Comparison of ENCODE assay signal across 8 cellular contexts in the genomic region with DNA sequence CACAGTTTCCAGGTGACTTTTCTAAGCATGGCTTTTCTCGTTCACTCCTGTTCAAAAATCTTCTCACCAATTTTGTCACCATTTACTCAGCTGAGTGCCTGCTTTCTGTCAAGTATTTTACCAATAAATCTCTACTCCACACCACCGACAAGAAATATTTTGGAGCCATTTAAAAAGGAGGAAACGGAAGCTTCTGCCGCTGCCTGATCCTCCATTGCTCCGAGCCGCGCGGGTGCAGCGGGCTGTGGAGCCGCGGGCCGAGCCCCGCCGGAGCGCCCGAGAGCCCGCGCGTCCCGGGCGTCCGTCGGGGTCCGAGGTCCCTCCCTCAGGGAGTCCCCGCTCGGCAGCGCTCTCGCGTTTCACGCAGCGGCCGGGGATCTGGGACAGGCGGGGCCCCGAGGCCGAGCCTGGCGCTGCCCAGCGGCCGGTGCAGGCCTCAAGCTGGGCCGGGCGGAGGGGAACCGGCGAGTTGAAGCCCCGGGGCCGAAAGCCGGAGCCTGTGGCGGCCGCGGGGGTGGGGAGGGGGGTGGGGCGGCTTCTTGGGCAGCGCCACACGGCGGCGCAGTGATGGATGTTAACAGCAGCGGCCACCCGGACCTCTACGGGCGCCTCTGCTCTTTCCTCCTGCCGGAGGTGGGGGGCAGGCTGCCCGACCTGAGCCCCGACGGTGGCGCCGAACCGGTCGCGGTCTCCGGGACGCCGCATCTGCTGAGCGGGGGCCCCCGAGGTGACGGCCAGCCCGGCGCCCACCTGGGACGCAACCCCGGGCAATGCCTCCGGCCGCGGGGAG. TPM values are rescaled to one million over a fixed set of nuclear protein-coding genes. Genes with fewer than 3 reads are reported as not detected.
DNase-seq lines count a peak whose midpoint lies in the region; ATAC-seq, FAIRE-seq and TF ChIP-seq lines count a peak whose summit lies in the region.

No MANE protein-coding gene starts in this region.

- dilution Hi-C loops in endothelial cell of umbilical vein (cut with MboI; ENCODE audit: extremely low pct_ligation_motif_present, low sequenced_read_pairs): no loop called here

- H3K27ac ChIP-seq in BLaER1 treated with 17β-estradiol and CSF1 and Interleukin-3, amounts not matched to agents 10 nM and 100 nM: peak overlapping the region; percentile 73 to 94 (median 83)
- H3K27ac ChIP-seq in endothelial cell of umbilical vein (ENCODE audit: insufficient read depth, low read depth, low read length): peak overlapping the region; percentile 71

- peaks cover 27% of the 10 kb centered on the region for H3K4me1 Mint-ChIP-seq in memory B cell

- no peaks in the 10 kb centered on the region for H3K36me3 Mint-ChIP-seq in memory B cell

- H3K4me2 ChIP-seq in BLaER1 treated with 17β-estradiol and CSF1 and Interleukin-3, amounts not matched to agents 10 nM and 100 nM: peak overlapping the region; percentile 90 to 100 (median 98)
- H3K4me2 ChIP-seq in endothelial cell of umbilical vein (ENCODE audit: insufficient read depth, low read length): peak overlapping the region; percentile 73

- peak overlapping the region; percentile 61 to 82 (median 76) for H3K4me3 ChIP-seq in BLaER1 treated with 17β-estradiol and CSF1 and Interleukin-3, amounts not matched to agents 10 nM and 100 nM
- H3K4me3 ChIP-seq in endothelial cell of umbilical vein (replicated peaks in 1 of 3; ENCODE audit: insufficient read depth in 1 of 3, low read depth in 1 of 3, low read length in 3 of 3): peak overlapping the region; percentile 53 to 60 (median 55)

- peak overlapping the region; percentile 86 for H2AFZ ChIP-seq in endothelial cell of umbilical vein (ENCODE audit: low read depth, low read length)

- peak; percentile 31 for ATAC-seq in GM21390 (IDR thresholded peaks at IDR 0.05; ENCODE audit: unreplicated experiment)
- peak; percentile 21 for ATAC-seq in memory B cell (ENCODE audit: low read depth)
- no peak for ATAC-seq in HG02870 (IDR thresholded peaks at IDR 0.05; ENCODE audit: unreplicated experiment)

- no peaks in the 10 kb centered on the region for H3K9me3 Mint-ChIP-seq in memory B cell

- no peaks in the 10 kb centered on the region for H3K9me1 ChIP-seq in endothelial cell of umbilical vein (replicated peaks; ENCODE audit: control insufficient read depth, extremely low read depth, insufficient read depth, low read length)

- H3K79me2 ChIP-seq in endothelial cell of umbilical vein (ENCODE audit: control insufficient read depth, insufficient read depth, low read length): peaks cover 7% of the 10 kb centered on the region

- H3K27ac Mint-ChIP-seq in memory B cell: peak overlapping the region; percentile 87

- no TSS peak for BruUV-seq in endothelial cell of umbilical vein (replicated peaks; lab: Mats Ljungman, UMichigan)

- no peaks in the 10 kb centered on the region for H3K36me3 ChIP-seq in BLaER1 treated with 17β-estradiol and CSF1 and Interleukin-3, amounts not matched to agents 10 nM and 100 nM
- H3K36me3 ChIP-seq in endothelial cell of umbilical vein (ENCODE audit: control insufficient read depth in 2 of 2, extremely low read depth in 1 of 2, insufficient read depth in 2 of 2, low read length in 2 of 2): no peaks in the 10 kb centered on the region

- H3K27me3 ChIP-seq in BLaER1 treated with 17β-estradiol and CSF1 and Interleukin-3, amounts not matched to agents 10 nM and 100 nM: peaks cover 10 to 34% (median 28%) of the 10 kb centered on the region in 11 experiments; a peak in 19 of 22 replicates
- no peaks in the 10 kb centered on the region for H3K27me3 ChIP-seq in endothelial cell of umbilical vein (ENCODE audit: control insufficient read depth in 2 of 2, insufficient read depth in 2 of 2, low read length in 2 of 2)

- peaks cover 21 to 65% (median 39%) of the 10 kb centered on the region in 10 experiments for H3K4me1 ChIP-seq in BLaER1 treated with 17β-estradiol and CSF1 and Interleukin-3, amounts not matched to agents 10 nM and 100 nM
- peaks cover 22% of the 10 kb centered on the region for H3K4me1 ChIP-seq in endothelial cell of umbilical vein (ENCODE audit: control insufficient read depth, extremely low read depth, insufficient read depth, low read length)

- H4K20me1 ChIP-seq in BLaER1 treated with 17β-estradiol and CSF1 and Interleukin-3, amounts not matched to agents 10 nM and 100 nM: peaks cover 0 to 11% (median 0%) of the 10 kb centered on the region in 11 experiments; a peak in 1 of 22 replicates
- no peaks in the 10 kb centered on the region for H4K20me1 ChIP-seq in endothelial cell of umbilical vein (replicated peaks; ENCODE audit: control insufficient read depth, extremely low read depth, insufficient read depth, low read length)

- peaks cover 1% of the 10 kb centered on the region for H3K27me3 Mint-ChIP-seq in memory B cell

- DNase-seq in NCI-H226: peak; percentile 33
- DNase-seq in activated CD8-positive, alpha-beta memory T cell treated with anti-CD3 and anti-CD28 coated beads, Interleukin-2, amount 50 U/mL, for 4 hours: peak; percentile 35
- peak; percentile 61 for DNase-seq in endothelial cell of umbilical vein (ENCODE audit: low read depth, low spot score)
- peak; percentile 27 to 57 for DNase-seq in memory B cell (ENCODE audit: low spot score in 2 of 2)
- DNase-seq in stimulated activated naive CD4-positive, alpha-beta T cell treated with Interleukin-2 at 50 U/mL for 16 hours (lab: John Stamatoyannopoulos, UW): peak; percentile 43

- intact Hi-C loops in endothelial cell of umbilical vein (cut with micrococcal nuclease): loop anchor here (1.0 to 2.0 kb wide), 8 partner anchors 43 to 233 kb away; partner anchors contain the start of genes EMP1 and FAM234B

- POLR2A ChIA-PET in endothelial cell of umbilical vein (lab: Charles Lee): no interaction called here

- H3K9ac ChIP-seq in BLaER1 treated with 17β-estradiol and CSF1 and Interleukin-3, amounts not matched to agents 10 nM and 100 nM: peak overlapping the region; percentile 80 to 94 (median 87)
- H3K9ac ChIP-seq in endothelial cell of umbilical vein (replicated peaks; ENCODE audit: extremely low read depth, insufficient read depth, low read length): peak overlapping the region; percentile 71

- TF ChIP-seq CTCF in endothelial cell of umbilical vein (IDR thresholded peaks at IDR 0.05; ENCODE audit: extremely low read depth in 1 of 2, insufficient read depth in 1 of 2, low read depth in 1 of 2, low read length in 2 of 2): peak in 1 of 2 donors; percentile 68

- TF ChIP-seq POLR2A in endothelial cell of umbilical vein (IDR thresholded peaks at IDR 0.05; ENCODE audit: low read depth, low read length): no peak

- FAIRE-seq in endothelial cell of umbilical vein (lab: Jason Lieb, UNC): peak; percentile 4

- peak overlapping the region; percentile 88 for H3K4me3 Mint-ChIP-seq in memory B cell

- no peaks in the 10 kb centered on the region for H3K9me3 ChIP-seq in BLaER1 treated with 17β-estradiol and CSF1 and Interleukin-3, amounts not matched to agents 10 nM and 100 nM (replicated peaks in 1 of 11)
- no peaks in the 10 kb centered on the region for H3K9me3 ChIP-seq in endothelial cell of umbilical vein (replicated peaks; ENCODE audit: control insufficient read depth, insufficient read depth, low read length)

- CTCF ChIA-PET in endothelial cell of umbilical vein (lab: Charles Lee): interaction anchor here (0.9 to 1.8 kb wide), 4 partner anchors 15 to 210 kb away, joined by 3 to 13 read pairs (median 4); no protein-coding TSS in a partner anchor

TF ChIP-seq in endothelial cell of umbilical vein, 7 proteins besides CTCF, POLR2A, EP300 and RAD21 (continues in another document):
- TF ChIP-seq MYC (IDR thresholded peaks at IDR 0.05; ENCODE audit: low read depth, low read length) (no peak), POLR2AphosphoS5 (IDR thresholded peaks at IDR 0.05; ENCODE audit: insufficient read depth, low read depth, low read length) (no peak), GATA2 (IDR thresholded peaks at IDR 0.05; ENCODE audit: insufficient read depth, insufficient read length, low read depth, low read length) (no peak), JUN (IDR thresholded peaks at IDR 0.05; ENCODE audit: borderline replicate concordance, insufficient read depth, insufficient read length, low read depth) (no peak), FOS (IDR thresholded peaks at IDR 0.05; ENCODE audit: borderline replicate concordance, insufficient read depth, low read length) (no peak), EZH2 (IDR thresholded peaks at IDR 0.05; ENCODE audit: borderline replicate concordance, low read depth, low read length, severe bottlenecking) (no peak)

RNA-seq across cellular contexts. Expression of gene HEBP1, which starts 1.1 kb away (rescaled TPM):
- total RNA-seq in endothelial cell of umbilical vein: 44.8 and 59.5 TPM in 2 replicates
- polyA plus RNA-seq in endothelial cell of umbilical vein: 16.9 and 23.1 TPM in 2 replicates
- 33.7 and 38.1 TPM in 2 replicates for polyA plus RNA-seq in endothelial cell of umbilical vein (2011; cell fraction: cytosol; rRNA removed)
- polyA plus RNA-seq in endothelial cell of umbilical vein (2011; cell fraction: nucleus; rRNA removed): 14.0 and 16.4 TPM in 2 replicates
- 41.3 and 50.1 TPM in 2 replicates for polyA plus RNA-seq in endothelial cell of umbilical vein (2012)
- 17.8 and 24.4 TPM in 2 replicates for polyA minus RNA-seq in endothelial cell of umbilical vein
- 20.8 TPM for polyA minus RNA-seq in endothelial cell of umbilical vein (2011; cell fraction: cytosol; rRNA and poly(A)+ RNA removed)
- polyA minus RNA-seq in endothelial cell of umbilical vein (2011; cell fraction: nucleus; rRNA and poly(A)+ RNA removed): 5.0 and 5.2 TPM in 2 replicates

RNA-seq across cellular contexts. Expression of gene FAM234B, which starts 43.1 kb away (rescaled TPM):
- 9.4 and 13.2 TPM in 2 replicates for total RNA-seq in endothelial cell of umbilical vein
- polyA plus RNA-seq in endothelial cell of umbilical vein: 4.9 TPM in 2 replicates
- polyA plus RNA-seq in endothelial cell of umbilical vein (2011; cell fraction: cytosol; rRNA removed): 4.7 and 5.1 TPM in 2 replicates
- 7.5 and 8.2 TPM in 2 replicates for polyA plus RNA-seq in endothelial cell of umbilical vein (2011; cell fraction: nucleus; rRNA removed)
- 7.4 and 7.6 TPM in 2 replicates for polyA plus RNA-seq in endothelial cell of umbilical vein (2012)
- polyA minus RNA-seq in endothelial cell of umbilical vein: 20.3 and 24.7 TPM in 2 replicates
- 4.6 TPM for polyA minus RNA-seq in endothelial cell of umbilical vein (2011; cell fraction: cytosol; rRNA and poly(A)+ RNA removed)
- polyA minus RNA-seq in endothelial cell of umbilical vein (2011; cell fraction: nucleus; rRNA and poly(A)+ RNA removed): 10.3 and 10.7 TPM in 2 replicates

RNA-seq across cellular contexts. Expression of gene GPRC5D, which starts 49.2 kb away (rescaled TPM):
- not detected in 2 replicates for total RNA-seq in endothelial cell of umbilical vein
- polyA plus RNA-seq in endothelial cell of umbilical vein: not detected in 2 replicates
- polyA plus RNA-seq in endothelial cell of umbilical vein (2011; cell fraction: cytosol; rRNA removed): not detected in 2 replicates
- 0.41 TPM in 1 of 2 replicates, not detected in the other for polyA plus RNA-seq in endothelial cell of umbilical vein (2011; cell fraction: nucleus; rRNA removed)
- 0.56 and 0.74 TPM in 2 replicates for polyA plus RNA-seq in endothelial cell of umbilical vein (2012)
- polyA minus RNA-seq in endothelial cell of umbilical vein: not detected in 2 replicates
- not detected for polyA minus RNA-seq in endothelial cell of umbilical vein (2011; cell fraction: cytosol; rRNA and poly(A)+ RNA removed)
- polyA minus RNA-seq in endothelial cell of umbilical vein (2011; cell fraction: nucleus; rRNA and poly(A)+ RNA removed): not detected in 2 replicates
